ENCODE assay signal across 1 cellular context in the genomic region with DNA sequence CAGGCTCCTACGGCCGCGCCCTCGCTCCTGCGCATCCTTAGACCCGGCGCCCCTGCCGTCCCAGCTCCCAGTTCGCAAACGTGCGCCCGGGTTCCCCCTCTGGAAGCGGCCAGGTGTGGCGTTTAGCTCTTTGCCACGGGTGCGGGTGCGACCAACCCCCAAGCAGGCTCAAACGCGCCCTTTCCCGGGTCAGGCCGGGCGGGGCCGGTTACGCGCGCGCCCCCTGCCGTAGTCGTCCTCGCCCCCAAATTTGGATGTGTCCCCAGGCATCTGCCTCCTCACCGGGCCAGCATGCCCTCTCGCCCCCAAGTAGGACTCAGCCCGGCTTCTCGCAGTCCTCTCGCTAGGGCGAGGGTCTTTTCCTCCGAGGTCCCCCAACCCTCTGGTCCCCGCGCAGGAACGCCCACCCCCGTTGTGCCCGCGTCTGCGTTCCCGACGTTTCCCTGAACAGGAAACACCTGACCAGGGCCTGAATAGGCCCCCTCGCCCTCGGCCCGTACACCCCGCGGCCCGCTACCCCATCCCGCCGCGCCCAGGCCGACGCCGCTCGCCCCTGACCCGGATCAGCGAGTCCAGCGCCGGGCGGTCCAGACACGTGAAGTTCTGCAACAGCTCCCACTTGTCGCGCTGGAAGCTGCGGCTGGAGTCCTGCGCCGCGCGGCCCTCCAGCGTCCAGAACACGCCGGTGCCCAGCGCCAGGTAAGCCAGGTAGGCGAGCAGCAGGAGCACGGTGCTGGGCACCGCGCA.
TF ChIP-seq lines count a peak whose summit lies in the region.

No MANE protein-coding gene starts in this region.

TF ChIP-seq in WTC11, 78 proteins besides CTCF, POLR2A, EP300 and RAD21 (continued from another document):
- TF ChIP-seq E2F4 (CRISPR knock-in tag; IDR thresholded peaks at IDR 0.05; ENCODE audit: borderline replicate concordance, low read depth) (no peak), FOXP4 (CRISPR knock-in tag; IDR thresholded peaks at IDR 0.05) (no peak), NFATC4 (CRISPR knock-in tag; IDR thresholded peaks at IDR 0.05) (no peak), STAT6 (CRISPR knock-in tag; conservative IDR thresholded peaks at IDR 0.05; ENCODE audit: low read depth) (no peak), FOXP1 (CRISPR knock-in tag; IDR thresholded peaks at IDR 0.05; ENCODE audit: borderline replicate concordance) (peak; percentile 59; the same call in 1 of the 2 replicates)
- TF ChIP-seq, protein P1, sequence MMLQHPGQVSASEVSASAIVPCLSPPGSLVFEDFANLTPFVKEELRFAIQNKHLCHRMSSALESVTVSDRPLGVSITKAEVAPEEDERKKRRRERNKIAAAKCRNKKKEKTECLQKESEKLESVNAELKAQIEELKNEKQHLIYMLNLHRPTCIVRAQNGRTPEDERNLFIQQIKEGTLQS (CRISPR knock-in tag; conservative IDR thresholded peaks at IDR 0.05) = no peak
- TF ChIP-seq, protein P2, sequence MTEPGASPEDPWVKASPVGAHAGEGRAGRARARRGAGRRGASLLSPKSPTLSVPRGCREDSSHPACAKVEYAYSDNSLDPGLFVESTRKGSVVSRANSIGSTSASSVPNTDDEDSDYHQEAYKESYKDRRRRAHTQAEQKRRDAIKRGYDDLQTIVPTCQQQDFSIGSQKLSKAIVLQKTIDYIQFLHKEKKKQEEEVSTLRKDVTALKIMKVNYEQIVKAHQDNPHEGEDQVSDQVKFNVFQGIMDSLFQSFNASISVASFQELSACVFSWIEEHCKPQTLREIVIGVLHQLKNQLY (CRISPR knock-in tag; IDR thresholded peaks at IDR 0.05) = no peak
- TF ChIP-seq, protein P3, sequence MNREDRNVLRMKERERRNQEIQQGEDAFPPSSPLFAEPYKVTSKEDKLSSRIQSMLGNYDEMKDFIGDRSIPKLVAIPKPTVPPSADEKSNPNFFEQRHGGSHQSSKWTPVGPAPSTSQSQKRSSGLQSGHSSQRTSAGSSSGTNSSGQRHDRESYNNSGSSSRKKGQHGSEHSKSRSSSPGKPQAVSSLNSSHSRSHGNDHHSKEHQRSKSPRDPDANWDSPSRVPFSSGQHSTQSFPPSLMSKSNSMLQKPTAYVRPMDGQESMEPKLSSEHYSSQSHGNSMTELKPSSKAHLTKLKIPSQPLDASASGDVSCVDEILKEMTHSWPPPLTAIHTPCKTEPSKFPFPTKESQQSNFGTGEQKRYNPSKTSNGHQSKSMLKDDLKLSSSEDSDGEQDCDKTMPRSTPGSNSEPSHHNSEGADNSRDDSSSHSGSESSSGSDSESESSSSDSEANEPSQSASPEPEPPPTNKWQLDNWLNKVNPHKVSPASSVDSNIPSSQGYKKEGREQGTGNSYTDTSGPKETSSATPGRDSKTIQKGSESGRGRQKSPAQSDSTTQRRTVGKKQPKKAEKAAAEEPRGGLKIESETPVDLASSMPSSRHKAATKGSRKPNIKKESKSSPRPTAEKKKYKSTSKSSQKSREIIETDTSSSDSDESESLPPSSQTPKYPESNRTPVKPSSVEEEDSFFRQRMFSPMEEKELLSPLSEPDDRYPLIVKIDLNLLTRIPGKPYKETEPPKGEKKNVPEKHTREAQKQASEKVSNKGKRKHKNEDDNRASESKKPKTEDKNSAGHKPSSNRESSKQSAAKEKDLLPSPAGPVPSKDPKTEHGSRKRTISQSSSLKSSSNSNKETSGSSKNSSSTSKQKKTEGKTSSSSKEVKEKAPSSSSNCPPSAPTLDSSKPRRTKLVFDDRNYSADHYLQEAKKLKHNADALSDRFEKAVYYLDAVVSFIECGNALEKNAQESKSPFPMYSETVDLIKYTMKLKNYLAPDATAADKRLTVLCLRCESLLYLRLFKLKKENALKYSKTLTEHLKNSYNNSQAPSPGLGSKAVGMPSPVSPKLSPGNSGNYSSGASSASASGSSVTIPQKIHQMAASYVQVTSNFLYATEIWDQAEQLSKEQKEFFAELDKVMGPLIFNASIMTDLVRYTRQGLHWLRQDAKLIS (CRISPR knock-in tag; IDR thresholded peaks at IDR 0.05; ENCODE audit: borderline replicate concordance) = no peak
